12 cellular contexts compared by ENCODE assay signal in genomic region chr16:87417511-87417910, GRCh38.
"Had no signal": no experiment of that assay in that cellular context is flagged by ENCODE, and none has a peak within 500 bp of the region (broad histone marks: within the 10 kb centered on the region; RNA-seq: fewer than 3 reads in every experiment).

No MANE protein-coding gene starts in this region.

- H3K4me1 ChIP-seq: spleen had no signal

- H3K27ac ChIP-seq: epithelial cell of prostate, spleen had no signal

- ATAC-seq: activated CD4-positive, alpha-beta T cell treated with anti-CD3 and anti-CD28 coated beads for 36 hours; activated CD8-positive, alpha-beta T cell treated with anti-CD3 and anti-CD28 coated beads for 36 hours; effector memory CD8-positive, alpha-beta T cell; natural killer cell; stimulated activated naive CD8-positive, alpha-beta T cell treated with anti-CD3 and anti-CD28 coated beads, Interleukin-15, amount 100 ng/mL, for 72 hours had no signal

- DNase-seq: activated CD4-positive, alpha-beta T cell treated with anti-CD3 and anti-CD28 coated beads for 36 hours; activated CD8-positive, alpha-beta T cell treated with anti-CD3 and anti-CD28 coated beads for 36 hours; activated naive CD8-positive, alpha-beta T cell treated with anti-CD3 and anti-CD28 coated beads for 36 hours; cortex of kidney; effector memory CD8-positive, alpha-beta T cell; foreskin melanocyte; kidney glomerular epithelial cell; natural killer cell; spleen; stimulated activated naive CD8-positive, alpha-beta T cell treated with anti-CD3 and anti-CD28 coated beads, Interleukin-15, amount 100 ng/mL, for 72 hours had no signal

- H3K27me3 ChIP-seq: spleen had no signal

- H3K4me3 ChIP-seq: mucosa of descending colon, spleen had no signal

- H3K9me3 ChIP-seq: mucosa of descending colon, spleen had no signal
